ENCODE assay signal across 8 cellular contexts in the genomic region with DNA sequence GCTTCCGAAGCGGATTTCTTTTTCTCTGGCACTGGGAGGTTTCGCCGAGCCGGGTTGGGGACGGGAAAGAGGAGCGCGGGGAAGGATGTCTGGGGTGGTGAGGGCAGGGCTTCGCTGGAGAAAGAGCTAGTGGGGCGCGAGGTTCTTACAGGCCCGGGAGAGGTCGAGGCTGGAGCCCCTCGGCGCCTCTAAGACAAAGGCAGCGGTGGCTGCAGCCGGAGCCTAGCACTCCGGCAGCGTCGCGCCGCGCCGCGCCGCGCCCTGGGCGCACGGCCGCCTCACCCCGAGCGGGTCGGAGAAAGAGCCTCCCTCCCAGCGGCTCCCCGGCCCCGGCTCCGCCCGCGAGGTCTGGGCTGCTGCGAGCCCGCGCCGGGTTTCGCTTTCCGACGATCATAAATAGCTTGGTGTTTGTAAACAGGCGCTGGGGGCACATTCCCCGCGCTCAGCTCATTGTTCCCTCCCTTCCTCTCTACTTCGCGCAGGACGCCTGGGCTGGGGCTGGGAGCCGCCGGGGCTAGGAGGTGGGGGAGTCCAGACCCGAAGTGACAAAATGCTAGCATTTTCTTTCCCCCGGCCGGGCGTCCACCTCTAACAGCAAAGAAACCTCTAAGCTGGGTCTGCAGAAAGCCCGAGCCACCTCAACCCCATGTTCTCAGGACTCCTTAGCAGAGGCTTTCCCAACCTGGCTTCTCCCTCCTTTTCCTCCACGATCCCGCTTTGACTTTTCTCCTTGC. TPM values are rescaled to one million over a fixed set of nuclear protein-coding genes. Genes with fewer than 3 reads are reported as not detected.
DNase-seq lines count a peak whose midpoint lies in the region; ATAC-seq lines count a peak whose summit lies in the region.

No MANE protein-coding gene starts in this region.

- ATAC-seq in right cardiac atrium (peak; percentile 55 to 73), GM19395 (IDR thresholded peaks at IDR 0.05; ENCODE audit: unreplicated experiment) (no peak)

- H3K9me3 ChIP-seq in right cardiac atrium (ENCODE audit: control insufficient read depth, low read length), result no peaks in the 10 kb centered on the region

- H3K27ac ChIP-seq in right cardiac atrium (ENCODE audit: low read length), result peak overlapping the region; percentile 88

- H3K27me3 ChIP-seq in right cardiac atrium (ENCODE audit: control insufficient read depth, insufficient read depth), result no peaks in the 10 kb centered on the region

- under 1% methylated on average over 61 of the region's 61 CpGs for WGBS in right cardiac atrium

- intact Hi-C loops in right cardiac atrium (cut with DNase I) (loop anchor here (5.0 to 10.0 kb wide), 5 partner anchors 61 to 1411 kb away; partner anchors contain the start of gene ETAA1 (in 1 of the 4)), posterior cingulate gyrus (cut with DNase I) (loop anchor here (1.0 kb wide), 1 partner anchor 141 kb away; no protein-coding TSS in a partner anchor)

- peak overlapping the region; percentile 86 for H3K4me3 ChIP-seq in right cardiac atrium (ENCODE audit: low read length)

- DNase-seq in D341Med (ENCODE audit: low spot score), result peak; percentile 59
- peak; percentile 53 for DNase-seq in H4 (ENCODE audit: low spot score)
- DNase-seq in NCI-H2029 treated with DMSO at 0.1 percent for 48 hours (lab: John Stamatoyannopoulos, UW), result peak; percentile 70
- peak; percentile 46 for DNase-seq in amniotic stem cell (lab: John Stamatoyannopoulos, UW)
- DNase-seq in right cardiac atrium, result peak; percentile 50 to 86 (median 79)
- DNase-seq in posterior cingulate gyrus, result peak in 6 of 10 donors; percentile 34 to 87 (median 74)
- DNase-seq in SKM-1 (lab: John Stamatoyannopoulos, UW; ENCODE audit: unreplicated experiment), result no peak

- H3K4me1 ChIP-seq in right cardiac atrium (ENCODE audit: control insufficient read depth, insufficient read depth, low read length), result no peaks in the 10 kb centered on the region

RNA-seq across cellular contexts. Expression of gene MEIS1, which starts 0.8 kb away (rescaled TPM):
- 3.4 and 3.6 TPM in 2 replicates for total RNA-seq in H4 (2014; rRNA removed; shearing (Covaris generic))
- 10 to 100 TPM; 20.4 to 41.2 (median 33.6) TPM for total RNA-seq in right cardiac atrium
- polyA plus RNA-seq in right cardiac atrium, result 16.9 TPM
